ENCODE assay signal across 10 cellular contexts in genomic region chr19:5129691-5130090, GRCh38.
DNase-seq lines count a peak whose midpoint lies in the region; ATAC-seq and TF ChIP-seq lines count a peak whose summit lies in the region.
"Had no signal": no experiment of that assay in that cellular context is flagged by ENCODE, and none has a peak within 500 bp of the region (broad histone marks: within the 10 kb centered on the region; RNA-seq: fewer than 3 reads in every experiment).

No MANE protein-coding gene starts in this region.

- H3K4me1 Mint-ChIP-seq in dendritic cell treated with granulocyte-macrophage colony-stimulating factor and Interleukin-4, amounts not matched to agents 40 ng/mL and 50 ng/mL, for 4 days (ENCODE audit: low read depth) = peaks cover 48% of the 10 kb centered on the region
- H3K4me1 Mint-ChIP-seq in progenitor cell of endocrine pancreas (ENCODE audit: low read depth) = peaks cover 51% of the 10 kb centered on the region

- DNase-seq in GM12864 (ENCODE audit: low read depth) (no peak), progenitor cell of endocrine pancreas (ENCODE audit: low spot score, unreplicated experiment) (no peak), kidney glomerular epithelial cell (lab: John Stamatoyannopoulos, UW) (no peak), GM13977 (ENCODE audit: low spot score) (no peak)
- DNase-seq: DMS53, NCI-H526 treated with DMSO at 0.1 percent for 48 hours had no signal

- H3K27ac Mint-ChIP-seq in dendritic cell treated with granulocyte-macrophage colony-stimulating factor and Interleukin-4, amounts not matched to agents 40 ng/mL and 50 ng/mL, for 4 days = peak overlapping the region; percentile 70
- peak overlapping the region; percentile 86 for H3K27ac Mint-ChIP-seq in progenitor cell of endocrine pancreas

- intact Hi-C loops in dendritic cell treated with granulocyte-macrophage colony-stimulating factor and Interleukin-4, amounts not matched to agents 40 ng/mL and 50 ng/mL, for 4 days (cut with micrococcal nuclease) = loop anchor here (10.0 kb wide), 1 partner anchor 85 kb away; no protein-coding TSS in a partner anchor

- no peaks in the 10 kb centered on the region for H3K9me3 Mint-ChIP-seq in dendritic cell treated with granulocyte-macrophage colony-stimulating factor and Interleukin-4, amounts not matched to agents 40 ng/mL and 50 ng/mL, for 4 days
- H3K9me3 Mint-ChIP-seq in progenitor cell of endocrine pancreas (ENCODE audit: low read depth) = no peaks in the 10 kb centered on the region

- H3K27ac ChIP-seq in KOPT-K1 (ENCODE audit: low read depth, low read length, poor library complexity, severe bottlenecking) = peak overlapping the region; percentile 70

- H3K4me3 ChIP-seq in GM12864 (ENCODE audit: low read depth, low read length) = peak overlapping the region; percentile 63
- H3K4me3 ChIP-seq: HAP-1 had no signal

- peak overlapping the region; percentile 32 for H3K4me3 Mint-ChIP-seq in dendritic cell treated with granulocyte-macrophage colony-stimulating factor and Interleukin-4, amounts not matched to agents 40 ng/mL and 50 ng/mL, for 4 days
- H3K4me3 Mint-ChIP-seq in progenitor cell of endocrine pancreas (ENCODE audit: low read depth) = no peak overlapping the region

- in situ Hi-C loops in GM13977 (cut with MboI; ENCODE audit: low pct_unique_long_range_greater_than_20kb, low sequenced_read_pairs, unreplicated experiment) = no loop called here

- H3K27me3 Mint-ChIP-seq in dendritic cell treated with granulocyte-macrophage colony-stimulating factor and Interleukin-4, amounts not matched to agents 40 ng/mL and 50 ng/mL, for 4 days = peaks cover 14% of the 10 kb centered on the region
- H3K27me3 Mint-ChIP-seq in progenitor cell of endocrine pancreas = no peaks in the 10 kb centered on the region

- H3K36me3 Mint-ChIP-seq in dendritic cell treated with granulocyte-macrophage colony-stimulating factor and Interleukin-4, amounts not matched to agents 40 ng/mL and 50 ng/mL, for 4 days (ENCODE audit: low read depth) = peaks cover 79% of the 10 kb centered on the region
- H3K36me3 Mint-ChIP-seq in progenitor cell of endocrine pancreas (ENCODE audit: insufficient read depth) = peaks cover 3% of the 10 kb centered on the region

- ATAC-seq in HG03095 (IDR thresholded peaks at IDR 0.05; ENCODE audit: unreplicated experiment) = no peak

- peaks cover 22% of the 10 kb centered on the region; the same call in 1 of the 2 replicates for H3K36me3 ChIP-seq in KOPT-K1 (ENCODE audit: insufficient read depth, low read length)
- H3K36me3 ChIP-seq: HAP-1 had no signal

- H3K9me3 ChIP-seq in KOPT-K1 (ENCODE audit: insufficient read depth, low read length, poor library complexity, severe bottlenecking) = no peaks in the 10 kb centered on the region
- H3K9me3 ChIP-seq: HAP-1 had no signal

- no peak for TF ChIP-seq CTCF in GM12864 (IDR thresholded peaks at IDR 0.05; ENCODE audit: low read depth, low read length, missing control alignments)
- TF ChIP-seq CTCF in progenitor cell of endocrine pancreas (IDR thresholded peaks at IDR 0.05; ENCODE audit: unreplicated experiment) = no peak
- TF ChIP-seq CTCF in GM13977 (IDR thresholded peaks at IDR 0.05; ENCODE audit: extremely low read depth, insufficient read depth, missing control alignments) = no peak
